18 cellular contexts compared by ENCODE assay signal in the genomic region with DNA sequence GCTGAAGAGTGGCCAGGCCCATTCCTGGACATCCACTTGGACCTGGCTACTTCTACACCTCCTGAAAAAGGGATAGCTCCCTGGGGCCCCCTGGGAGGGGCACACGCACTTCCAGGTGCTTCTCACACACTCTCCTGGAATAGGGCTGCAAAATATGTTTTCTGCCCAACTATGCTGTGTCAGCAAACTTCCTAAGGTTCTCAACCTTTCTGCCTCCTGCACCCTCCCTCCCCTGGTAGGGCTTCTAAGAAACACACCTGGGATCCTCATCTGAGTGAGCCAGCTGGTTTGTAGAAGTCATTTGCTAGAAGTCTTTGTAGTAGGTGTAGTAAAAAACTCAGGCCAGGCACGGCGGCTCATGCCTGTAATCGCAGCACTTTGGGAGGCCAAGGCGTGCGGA.
DNase-seq lines count a peak whose midpoint lies in the region; ATAC-seq, FAIRE-seq and TF ChIP-seq lines count a peak whose summit lies in the region.
"Had no signal": no experiment of that assay in that cellular context is flagged by ENCODE, and none has a peak within 500 bp of the region (broad histone marks: within the 10 kb centered on the region; RNA-seq: fewer than 3 reads in every experiment).

No MANE protein-coding gene starts in this region.

- H3K27me3 Mint-ChIP-seq in MCF 10A (ENCODE audit: insufficient read depth, unreplicated experiment): no peaks in the 10 kb centered on the region

- H2BK120ac ChIP-seq in IMR-90 (ENCODE audit: low read depth, low read length): no peak overlapping the region

- no peak overlapping the region for H2BK15ac ChIP-seq in IMR-90 (ENCODE audit: low read depth, low read length)

- no peak overlapping the region for H3K14ac ChIP-seq in IMR-90 (replicated peaks; ENCODE audit: low read depth, low read length)

- BruUV-seq in IMR-90 (replicated peaks; lab: Mats Ljungman, UMichigan): no TSS peak
- no TSS peak for BruUV-seq in K562 (replicated peaks; lab: Mats Ljungman, UMichigan)
- no TSS peak for BruUV-seq in HepG2 (replicated peaks; lab: Mats Ljungman, UMichigan)
- BruUV-seq in MCF 10A (replicated peaks; lab: Mats Ljungman, UMichigan): no TSS peak

- no peak overlapping the region for H3K9ac ChIP-seq in IMR-90 (ENCODE audit: low read depth, low read length)
- H3K9ac ChIP-seq in K562 (ENCODE audit: insufficient read depth in 1 of 2, low read depth in 2 of 2, low read length in 2 of 2): no peak overlapping the region
- no peak overlapping the region for H3K9ac ChIP-seq in HepG2 (ENCODE audit: insufficient read depth, low read depth, low read length)
- H3K9ac ChIP-seq: GM23248 had no signal

- in situ Hi-C loops in IMR-90 (cut with MboI; ENCODE audit: low sequenced_read_pairs) (no loop called here), K562 (cut with MboI) (no loop called here), HepG2 (cut with HindIII; ENCODE audit: extremely low pct_ligation_motif_present, low pct_unique_long_range_greater_than_20kb) (no loop called here)

- no peak overlapping the region for H2BK20ac ChIP-seq in IMR-90 (ENCODE audit: low read depth, low read length)

- H3K27ac Mint-ChIP-seq in MCF 10A (ENCODE audit: low read depth, unreplicated experiment): no peak overlapping the region

- H3K4me3 ChIP-seq in IMR-90 (ENCODE audit: insufficient read depth, low read depth, low read length) (no peak overlapping the region), K562 (no peak overlapping the region), HepG2 (replicated peaks in 1 of 3; ENCODE audit: insufficient read depth in 1 of 3, low read depth in 2 of 3, low read length in 3 of 3) (no peak overlapping the region), stomach (no peak overlapping the region), testis (no peak overlapping the region)
- H3K4me3 ChIP-seq: GM23248 had no signal

- TF ChIP-seq RAD21 in IMR-90 (IDR thresholded peaks at IDR 0.05; ENCODE audit: low read length): no peak
- TF ChIP-seq RAD21 in K562 (CRISPR knock-in tag; conservative IDR thresholded peaks at IDR 0.05 in 1 of 2, IDR thresholded peaks at IDR 0.05 in 1 of 2): no peak
- no peak for TF ChIP-seq RAD21 in HepG2 (CRISPR knock-in tag; IDR thresholded peaks at IDR 0.05)

- H4K5ac ChIP-seq in IMR-90 (ENCODE audit: low read depth, low read length): no peak overlapping the region

- H4K91ac ChIP-seq in IMR-90 (ENCODE audit: insufficient read depth, low read depth, low read length): no peak overlapping the region

- H2AK9ac ChIP-seq in IMR-90 (replicated peaks; ENCODE audit: low read depth, low read length, poor library complexity): no peak overlapping the region

- CTCF ChIA-PET in IMR-90 (lab: Yijun Ruan, JAX): interaction anchor here (0.7 kb wide), 1 partner anchor 14 kb away, joined by 3 read pairs; no protein-coding TSS in a partner anchor
- CTCF ChIA-PET in K562 (lab: Yijun Ruan, JAX; ENCODE audit: low intra/inter-chr PET ratio): interaction anchor here (0.6 kb wide), 1 partner anchor 519 kb away, joined by 3 read pairs; no protein-coding TSS in a partner anchor
- CTCF ChIA-PET in HepG2 (lab: Yijun Ruan, JAX; ENCODE audit: low intra/inter-chr PET ratio, low total read pairs): no interaction called here
- CTCF ChIA-PET in MCF 10A (lab: Yijun Ruan, JAX): interaction anchor here (0.6 kb wide), 1 partner anchor 15 kb away, joined by 3 read pairs; no protein-coding TSS in a partner anchor

- H3K79me2 ChIP-seq in K562 (ENCODE audit: control insufficient read depth, insufficient read depth, low read length): no peaks in the 10 kb centered on the region
- no peaks in the 10 kb centered on the region for H3K79me2 ChIP-seq in HepG2 (ENCODE audit: insufficient read depth, low read length)

- FAIRE-seq in K562 (lab: Jason Lieb, UNC): no peak
- FAIRE-seq in HepG2 (lab: Jason Lieb, UNC): no peak
- FAIRE-seq: D721Med, GM19239 had no signal

- peaks cover 8% of the 10 kb centered on the region for H3K36me3 ChIP-seq in IMR-90 (ENCODE audit: control insufficient read depth, insufficient read depth, low read length)
- no peaks in the 10 kb centered on the region for H3K36me3 ChIP-seq in K562 (ENCODE audit: control insufficient read depth, insufficient read depth, low read length)
- no peaks in the 10 kb centered on the region; a peak in 1 of 5 replicates for H3K36me3 ChIP-seq in HepG2 (replicated peaks in 1 of 2; ENCODE audit: control insufficient read depth in 1 of 2, insufficient read depth in 2 of 2, low read length in 2 of 2)
- H3K36me3 ChIP-seq in stomach: peaks cover 0 to 30% (median 18%) of the 10 kb centered on the region in 4 donors
- H3K36me3 ChIP-seq in testis (ENCODE audit: low read depth, missing control alignments): no peaks in the 10 kb centered on the region
- H3K36me3 ChIP-seq: BE2C had no signal

- intact Hi-C loops in IMR-90 (cut with micrococcal nuclease): no loop called here
- intact Hi-C loops in K562 (cut with micrococcal nuclease): no loop called here
- intact Hi-C loops in HepG2 (cut with micrococcal nuclease; ENCODE audit: unreplicated experiment): no loop called here
- intact Hi-C loops in stomach (cut with DNase I; ENCODE audit: low total_unique reads): no loop called here
- intact Hi-C loops in MCF 10A (cut with micrococcal nuclease): no loop called here
- intact Hi-C loops in testis (cut with DNase I; ENCODE audit: low total_unique reads): no loop called here

- no peak for TF ChIP-seq POLR2A in IMR-90 (IDR thresholded peaks at IDR 0.05; ENCODE audit: low read depth, low read length)
- no peak for TF ChIP-seq POLR2A in K562 (conservative IDR thresholded peaks at IDR 0.05)
- TF ChIP-seq POLR2A in HepG2 (IDR thresholded peaks at IDR 0.05; ENCODE audit: insufficient read depth in 1 of 2, low read depth in 2 of 2, low read length in 2 of 2): no peak
- no peak for TF ChIP-seq POLR2A in stomach (IDR thresholded peaks at IDR 0.05)
- TF ChIP-seq POLR2A in testis (IDR thresholded peaks at IDR 0.05): no peak

- POLR2A ChIA-PET in IMR-90 (lab: Charles Lee; ENCODE audit: unreplicated experiment) (no interaction called here), K562 (lab: Yijun Ruan, JAX) (interaction anchor here (0.9 kb wide), 1 partner anchor 20 kb away, joined by 3 read pairs; no protein-coding TSS in a partner anchor), HepG2 (lab: Yijun Ruan, JAX) (no interaction called here), MCF 10A (lab: Yijun Ruan, JAX) (no interaction called here)

- no peak overlapping the region for H3K4ac ChIP-seq in IMR-90 (ENCODE audit: low read depth, low read length)

- no peak overlapping the region for H3K18ac ChIP-seq in IMR-90 (ENCODE audit: low read depth, low read length)

- 100% methylated on average over 1 of the region's 6 CpGs; no CpG with 5 or more reads in 1 of the 2 experiments for WGBS in IMR-90 (ENCODE audit: extremely low coverage in 2 of 2, insufficient read length in 1 of 2), 2 experiments
- WGBS in K562 (ENCODE audit: insufficient coverage, low coverage, missing lambda C conversion rate): 2% methylated on average over 6 of the region's 6 CpGs
- 92% methylated on average over 6 of the region's 6 CpGs for WGBS in HepG2 (ENCODE audit: low lambda C conversion rate)
- 95 to 99% (median 97%) methylated on average over 6 of the region's 6 CpGs for WGBS in stomach, 5 donors
- 91 to 95% methylated on average over 6 of the region's 6 CpGs for WGBS in testis, 2 donors

- H3K9me3 ChIP-seq in IMR-90 (ENCODE audit: control insufficient read depth, insufficient read depth, low read length) (no peaks in the 10 kb centered on the region), K562 (replicated peaks; ENCODE audit: control insufficient read depth, insufficient read depth, low read depth, low read length) (no peaks in the 10 kb centered on the region), HepG2 (ENCODE audit: low read length) (no peaks in the 10 kb centered on the region), stomach (no peaks in the 10 kb centered on the region), testis (no peaks in the 10 kb centered on the region)
- H3K9me3 ChIP-seq: BE2C, Caco-2 had no signal

- dilution Hi-C loops in IMR-90 (cut with HindIII; ENCODE audit: low sequenced_read_pairs, unreplicated experiment): no loop called here

- H3K27me3 ChIP-seq in IMR-90 (ENCODE audit: control insufficient read depth, insufficient read depth, low read length): no peaks in the 10 kb centered on the region
- peaks cover 48 to 63% of the 10 kb centered on the region in 2 experiments for H3K27me3 ChIP-seq in K562 (ENCODE audit: control insufficient read depth in 2 of 2, insufficient read depth in 2 of 2, low read length in 2 of 2)
- no peaks in the 10 kb centered on the region; a peak in 2 of 5 replicates for H3K27me3 ChIP-seq in HepG2 (ENCODE audit: control insufficient read depth in 1 of 2, insufficient read depth in 2 of 2, low read length in 2 of 2)
- no peaks in the 10 kb centered on the region for H3K27me3 ChIP-seq in stomach
- H3K27me3 ChIP-seq in testis: no peaks in the 10 kb centered on the region
- H3K27me3 ChIP-seq: BE2C had no signal

- no peak overlapping the region for H3K56ac ChIP-seq in IMR-90 (ENCODE audit: extremely low read depth, insufficient read depth, low read length)

- H4K8ac ChIP-seq in IMR-90 (ENCODE audit: low read depth in 2 of 2, low read length in 2 of 2): no peak overlapping the region

- H3K4me1 Mint-ChIP-seq in MCF 10A (ENCODE audit: insufficient read depth, unreplicated experiment): peaks cover 8% of the 10 kb centered on the region
- H3K4me1 Mint-ChIP-seq: CD4-positive, CD25-positive, alpha-beta regulatory T cell had no signal

- TF ChIP-seq CTCF in IMR-90 (conservative IDR thresholded peaks at IDR 0.05; ENCODE audit: low read depth, low read length) (no peak), K562 (IDR thresholded peaks at IDR 0.05 in 2 of 3, conservative IDR thresholded peaks at IDR 0.05 in 1 of 3; ENCODE audit: insufficient read depth in 2 of 3, low read depth in 1 of 3, low read length in 3 of 3) (no peak), HepG2 (CRISPR knock-in tag; IDR thresholded peaks at IDR 0.05) (no peak), stomach (IDR thresholded peaks at IDR 0.05) (no peak), MCF 10A (IDR thresholded peaks at IDR 0.05; ENCODE audit: unreplicated experiment) (no peak), testis (IDR thresholded peaks at IDR 0.05) (no peak)

- no peaks in the 10 kb centered on the region for H3K9me3 Mint-ChIP-seq in MCF 10A (ENCODE audit: unreplicated experiment)

- TF ChIP-seq EP300 in K562 (IDR thresholded peaks at IDR 0.05; ENCODE audit: low read length) (no peak), HepG2 (IDR thresholded peaks at IDR 0.05; ENCODE audit: low read depth in 2 of 2, low read length in 2 of 2) (no peak), HepG2 (CRISPR knock-in tag; IDR thresholded peaks at IDR 0.05; ENCODE audit: borderline replicate concordance) (no peak), stomach (IDR thresholded peaks at IDR 0.05) (no peak)

- H3K27ac ChIP-seq in IMR-90 (ENCODE audit: insufficient read depth, low read length): no peak overlapping the region
- no peak overlapping the region for H3K27ac ChIP-seq in K562 (ENCODE audit: extremely low read depth, low read depth, low read length)
- H3K27ac ChIP-seq in HepG2 (ENCODE audit: extremely low read length, insufficient read depth, low read length): no peak overlapping the region
- H3K27ac ChIP-seq in stomach: no peak overlapping the region
- H3K27ac ChIP-seq in testis: no peak overlapping the region
- H3K27ac ChIP-seq: GM23248 had no signal

- H3K4me1 ChIP-seq in IMR-90 (ENCODE audit: control insufficient read depth, insufficient read depth, low read length): peaks cover 3% of the 10 kb centered on the region
- H3K4me1 ChIP-seq in K562 (replicated peaks in 1 of 2; ENCODE audit: control insufficient read depth in 2 of 2, insufficient read depth in 2 of 2, low read length in 2 of 2): no peaks in the 10 kb centered on the region
- H3K4me1 ChIP-seq in HepG2 (ENCODE audit: insufficient read depth, low read length): no peaks in the 10 kb centered on the region
- H3K4me1 ChIP-seq in stomach: no peaks in the 10 kb centered on the region
- no peaks in the 10 kb centered on the region for H3K4me1 ChIP-seq in testis
- H3K4me1 ChIP-seq: Caco-2 had no signal

- H3K23ac ChIP-seq in IMR-90 (ENCODE audit: low read depth, low read length): no peak overlapping the region

- H4K20me1 ChIP-seq in IMR-90 (ENCODE audit: insufficient read depth, low read length): no peaks in the 10 kb centered on the region
- peaks cover 15% of the 10 kb centered on the region; the same call in 1 of the 2 replicates for H4K20me1 ChIP-seq in K562 (replicated peaks; ENCODE audit: control insufficient read depth, insufficient read depth, low read length)
- H4K20me1 ChIP-seq in HepG2 (ENCODE audit: insufficient read depth, low read length): no peaks in the 10 kb centered on the region

- no peak overlapping the region for H3K4me2 ChIP-seq in IMR-90 (ENCODE audit: low read depth, low read length)
- H3K4me2 ChIP-seq in K562 (ENCODE audit: insufficient read depth, low read length): no peak overlapping the region
- H3K4me2 ChIP-seq in HepG2 (ENCODE audit: low read depth, low read length): no peak overlapping the region

- H2AFZ ChIP-seq in IMR-90 (replicated peaks; ENCODE audit: low read length, poor library complexity) (no peak overlapping the region), K562 (ENCODE audit: low read depth, low read length) (no peak overlapping the region), HepG2 (ENCODE audit: low read length) (no peak overlapping the region)
- H2AFZ ChIP-seq: GM23248 had no signal

- no peak overlapping the region for H3K4me3 Mint-ChIP-seq in MCF 10A (ENCODE audit: unreplicated experiment)
- H3K4me3 Mint-ChIP-seq: CD4-positive, CD25-positive, alpha-beta regulatory T cell had no signal

- ATAC-seq in IMR-90 (ENCODE audit: low read depth): no peak
- ATAC-seq in K562: no peak
- no peak for ATAC-seq in HepG2
- ATAC-seq: HCT116 had no signal

- no peak for DNase-seq in IMR-90
- DNase-seq in K562 (ENCODE audit: extremely low read depth in 1 of 4, low spot score in 3 of 4): no peak
- DNase-seq in HepG2 (ENCODE audit: low spot score): no peak
- DNase-seq in stomach: peak; percentile 9
- no peak for DNase-seq in germinal center (ENCODE audit: low spot score)
- DNase-seq in MCF 10A (ENCODE audit: unreplicated experiment): no peak
- no peak for DNase-seq in testis
- DNase-seq: ACHN; BE2C; C1 segment of cervical spinal cord; Caco-2; CD4-positive, CD25-positive, alpha-beta regulatory T cell; GDM1; GM23248; H7 had no signal

- H3K36me3 Mint-ChIP-seq in MCF 10A (ENCODE audit: insufficient read depth, unreplicated experiment): no peaks in the 10 kb centered on the region
- H3K36me3 Mint-ChIP-seq: CD4-positive, CD25-positive, alpha-beta regulatory T cell had no signal

- H2AK5ac ChIP-seq in IMR-90 (ENCODE audit: low read depth, low read length): no peak overlapping the region

- H3K9me1 ChIP-seq in IMR-90 (ENCODE audit: insufficient read depth, low read length): peaks cover 13% of the 10 kb centered on the region
- peaks cover 2% of the 10 kb centered on the region for H3K9me1 ChIP-seq in K562 (ENCODE audit: control insufficient read depth, insufficient read depth, low read length)

- peaks cover 0 to 2% of the 10 kb centered on the region in 2 experiments; a peak in 1 of 4 replicates for H3K79me1 ChIP-seq in IMR-90 (ENCODE audit: low read depth in 1 of 2, low read length in 2 of 2)

- no peak overlapping the region for H2BK5ac ChIP-seq in IMR-90 (ENCODE audit: low read depth, low read length, poor library complexity, severe bottlenecking)
